ENCODE assay signal across 12 cellular contexts in genomic region chr9:93466416-93467061, GRCh38. TPM values are rescaled to one million over a fixed set of nuclear protein-coding genes. Genes with fewer than 3 reads are reported as not detected.
DNase-seq lines count a peak whose midpoint lies in the region; ATAC-seq and TF ChIP-seq lines count a peak whose summit lies in the region.
"Had no signal": no experiment of that assay in that cellular context is flagged by ENCODE, and none has a peak within 500 bp of the region (broad histone marks: within the 10 kb centered on the region; RNA-seq: fewer than 3 reads in every experiment).

No MANE protein-coding gene starts in this region.

- peaks cover 0 to 1% (median 0%) of the 10 kb centered on the region in 3 donors for H3K27me3 Mint-ChIP-seq in CD14-positive monocyte (ENCODE audit: low read depth in 3 of 3)
- H3K27me3 Mint-ChIP-seq in activated naive CD8-positive, alpha-beta T cell treated with anti-CD3 and anti-CD28 coated beads, Interleukin-2, amount 10 ng/mL, durations not matched to agents 7 days and 5 days: no peaks in the 10 kb centered on the region

- H3K4me3 Mint-ChIP-seq in CD14-positive monocyte: no peak overlapping the region
- H3K4me3 Mint-ChIP-seq in activated naive CD8-positive, alpha-beta T cell treated with anti-CD3 and anti-CD28 coated beads, Interleukin-2, amount 10 ng/mL, durations not matched to agents 7 days and 5 days: no peak overlapping the region

- H3K9me3 Mint-ChIP-seq in CD14-positive monocyte: no peaks in the 10 kb centered on the region
- H3K9me3 Mint-ChIP-seq in activated naive CD8-positive, alpha-beta T cell treated with anti-CD3 and anti-CD28 coated beads, Interleukin-2, amount 10 ng/mL, durations not matched to agents 7 days and 5 days: no peaks in the 10 kb centered on the region

- no peak overlapping the region for H3K9ac ChIP-seq in KMS-11
- H3K9ac ChIP-seq: SK-N-SH had no signal

- H3K4me1 Mint-ChIP-seq in CD14-positive monocyte: peaks cover 85% of the 10 kb centered on the region
- H3K4me1 Mint-ChIP-seq in activated naive CD8-positive, alpha-beta T cell treated with anti-CD3 and anti-CD28 coated beads, Interleukin-2, amount 10 ng/mL, durations not matched to agents 7 days and 5 days: peaks cover 73% of the 10 kb centered on the region

- TF ChIP-seq CTCF in CD14-positive monocyte (IDR thresholded peaks at IDR 0.05): no peak
- no peak for TF ChIP-seq CTCF in KMS-11 (conservative IDR thresholded peaks at IDR 0.05; ENCODE audit: low read depth, low read length)
- no peak for TF ChIP-seq CTCF in omental fat pad (IDR thresholded peaks at IDR 0.05)

- peaks cover 22% of the 10 kb centered on the region for H4K20me1 ChIP-seq in KMS-11 (ENCODE audit: insufficient read depth)

- H3K36me3 Mint-ChIP-seq in CD14-positive monocyte: peaks cover 13 to 17% of the 10 kb centered on the region in 2 donors
- H3K36me3 Mint-ChIP-seq in activated naive CD8-positive, alpha-beta T cell treated with anti-CD3 and anti-CD28 coated beads, Interleukin-2, amount 10 ng/mL, durations not matched to agents 7 days and 5 days: peaks cover 12% of the 10 kb centered on the region

- POLR2A ChIA-PET in activated naive CD8-positive, alpha-beta T cell treated with anti-CD3 and anti-CD28 coated beads, Interleukin-2, amount 10 ng/mL, durations not matched to agents 7 days and 5 days (lab: Charles Lee): interaction anchor here (2.5 kb wide), 1 partner anchor 10 kb away, joined by 6 read pairs; no protein-coding TSS in a partner anchor

- ATAC-seq in activated naive CD8-positive, alpha-beta T cell treated with anti-CD3 and anti-CD28 coated beads, Interleukin-2, amount 10 ng/mL, durations not matched to agents 7 days and 5 days (ENCODE audit: low read depth): no peak
- ATAC-seq in omental fat pad (ENCODE audit: low FRiP score) (no peak), HG03025 (IDR thresholded peaks at IDR 0.05; ENCODE audit: low FRiP score, unreplicated experiment) (no peak)

- H3K27me3 ChIP-seq in KMS-11 (ENCODE audit: insufficient read depth, low read depth): no peaks in the 10 kb centered on the region

- no peak for DNase-seq in CD14-positive monocyte (ENCODE audit: low spot score)
- DNase-seq in activated naive CD8-positive, alpha-beta T cell treated with anti-CD3 and anti-CD28 coated beads, Interleukin-2, amount 10 ng/mL, durations not matched to agents 7 days and 5 days: no peak
- DNase-seq in midbrain (lab: John Stamatoyannopoulos, UW): peak; percentile 8
- DNase-seq in HUDEP-2 (lab: John Stamatoyannopoulos, UW; ENCODE audit: unreplicated experiment in 76 of 76): no peak
- DNase-seq in omental fat pad (ENCODE audit: low spot score): no peak
- DNase-seq in DMS79 treated with DMSO at 0.1 percent for 48 hours (lab: John Stamatoyannopoulos, UW): no peak
- DNase-seq: DMS 273 treated with DMSO at 0.1 percent for 48 hours, NCI-H187, retina, SK-N-SH had no signal

- no peak overlapping the region for H3K27ac ChIP-seq in KMS-11

- H3K4me2 ChIP-seq in KMS-11: 0 out of 2 replicates have a peak overlapping the region, but pooled peaks have one; percentile 26
- H3K4me2 ChIP-seq: SK-N-SH had no signal

- no peak overlapping the region for H2AFZ ChIP-seq in KMS-11 (ENCODE audit: low read depth)

- H3K4me1 ChIP-seq in KMS-11 (ENCODE audit: low read depth, poor library complexity, severe bottlenecking): peaks cover 65% of the 10 kb centered on the region

- H3K79me2 ChIP-seq in KMS-11 (ENCODE audit: insufficient read depth, low read depth): peaks cover 100% of the 10 kb centered on the region

- peak overlapping the region; percentile 47 to 82 (median 69) for H3K27ac Mint-ChIP-seq in CD14-positive monocyte
- peak overlapping the region; percentile 19 for H3K27ac Mint-ChIP-seq in activated naive CD8-positive, alpha-beta T cell treated with anti-CD3 and anti-CD28 coated beads, Interleukin-2, amount 10 ng/mL, durations not matched to agents 7 days and 5 days

- intact Hi-C loops in CD14-positive monocyte (cut with micrococcal nuclease): no loop called here

- H3K4me3 ChIP-seq in KMS-11 (IDR thresholded peaks at IDR 0.05; ENCODE audit: insufficient read depth, low read depth, low read length): no peak overlapping the region

- H3K36me3 ChIP-seq in KMS-11 (ENCODE audit: insufficient read depth): no peaks in the 10 kb centered on the region

RNA-seq across cellular contexts. Expression of gene FAM120AOS, which starts 13.2 kb away (rescaled TPM):
- polyA plus RNA-seq in CD14-positive monocyte: 10 to 100 TPM; 41.6 to 47.7 TPM
- total RNA-seq in activated naive CD8-positive, alpha-beta T cell treated with anti-CD3 and anti-CD28 coated beads, Interleukin-2, amount 10 ng/mL, durations not matched to agents 7 days and 5 days: 10 to 100 TPM; 39.8 to 41.6 TPM
- 10 to 100 TPM; 48.2 to 61.2 (median 54.2) TPM for total RNA-seq in omental fat pad

RNA-seq across cellular contexts. Expression of gene FAM120A, which starts 15.1 kb away (rescaled TPM):
- 10 to 100 TPM; 10.4 to 12.7 TPM for polyA plus RNA-seq in CD14-positive monocyte
- total RNA-seq in activated naive CD8-positive, alpha-beta T cell treated with anti-CD3 and anti-CD28 coated beads, Interleukin-2, amount 10 ng/mL, durations not matched to agents 7 days and 5 days: 100 to 1,000 TPM; 116 to 117 TPM
- total RNA-seq in omental fat pad: 100 to 1,000 TPM in 2 of 4 donors, 10 to 100 TPM in 2; 85.3 to 111 (median 102) TPM
